ENCODE assay signal across 8 cellular contexts in the genomic region with DNA sequence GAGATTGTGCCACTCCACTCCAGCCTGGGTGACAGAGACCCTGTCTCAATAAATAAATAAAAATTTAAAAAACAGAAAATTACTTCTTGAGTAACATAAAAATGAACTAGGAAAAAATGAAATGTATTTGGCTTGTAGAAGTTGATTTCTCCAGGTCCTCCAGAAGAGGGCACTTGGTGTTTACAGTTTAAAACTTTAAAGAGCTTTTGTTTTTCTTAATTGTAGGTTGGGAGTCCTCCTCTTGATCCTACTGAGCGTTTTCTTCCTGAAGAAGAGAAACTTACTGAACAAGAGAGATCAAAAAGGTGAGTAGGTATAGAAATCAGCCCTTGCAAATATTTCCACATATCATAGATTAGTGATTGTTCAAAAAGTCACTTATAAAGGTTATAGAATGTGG. TPM values are rescaled to one million over a fixed set of nuclear protein-coding genes. Genes with fewer than 3 reads are reported as not detected.
DNase-seq lines count a peak whose midpoint lies in the region; ATAC-seq and TF ChIP-seq lines count a peak whose summit lies in the region.

No MANE protein-coding gene starts in this region.

- no peak overlapping the region for H2BK15ac ChIP-seq in neuronal stem cell (ENCODE audit: low read length)

- no peak overlapping the region for H3K4me2 ChIP-seq in neuronal stem cell (ENCODE audit: insufficient read depth, low read length, poor library complexity, severe bottlenecking)

- no peak overlapping the region for H3K14ac ChIP-seq in neuronal stem cell (ENCODE audit: low read length)

- no peak overlapping the region for H3K9ac ChIP-seq in neuronal stem cell (ENCODE audit: low read depth, low read length, poor library complexity)

- no peak for TF ChIP-seq EP300 in upper lobe of left lung (IDR thresholded peaks at IDR 0.05)

- peak; percentile 62 for TF ChIP-seq CTCF in C4-2B (conservative IDR thresholded peaks at IDR 0.05)
- TF ChIP-seq CTCF in HFF-Myc (IDR thresholded peaks at IDR 0.05; ENCODE audit: low read depth, low read length, missing control alignments), result peak; percentile 19
- no peak for TF ChIP-seq CTCF in activated B cell treated with CpG ODN at 0.5 μM for 24 hours (IDR thresholded peaks at IDR 0.05)
- TF ChIP-seq CTCF in left ventricle myocardium inferior (IDR thresholded peaks at IDR 0.05; ENCODE audit: borderline replicate concordance), result peak; percentile 62
- peak; percentile 35 to 55 (median 42) for TF ChIP-seq CTCF in upper lobe of left lung (IDR thresholded peaks at IDR 0.05)

- H2BK12ac ChIP-seq in neuronal stem cell (ENCODE audit: low read length), result no peak overlapping the region

- no peaks in the 10 kb centered on the region for H3K79me1 ChIP-seq in neuronal stem cell (ENCODE audit: low read depth, low read length)

- H3K27ac Mint-ChIP-seq in activated B cell treated with CpG ODN at 0.5 μM for 24 hours, result no peak overlapping the region

- no peak overlapping the region for H2BK120ac ChIP-seq in neuronal stem cell (ENCODE audit: low read depth, low read length)

- H2AFZ ChIP-seq in neuronal stem cell (ENCODE audit: low read length), result no peak overlapping the region

- no peaks in the 10 kb centered on the region for H3K27me3 ChIP-seq in left ventricle myocardium inferior (ENCODE audit: low read depth)
- H3K27me3 ChIP-seq in upper lobe of left lung, result no peaks in the 10 kb centered on the region
- no peaks in the 10 kb centered on the region for H3K27me3 ChIP-seq in neuronal stem cell (ENCODE audit: control insufficient read depth in 3 of 3, insufficient read depth in 3 of 3, low read depth in 1 of 3, low read length in 3 of 3)

- H3K36me3 Mint-ChIP-seq in activated B cell treated with CpG ODN at 0.5 μM for 24 hours (ENCODE audit: low read depth), result peaks cover 25% of the 10 kb centered on the region

- no peak overlapping the region for H3K4ac ChIP-seq in neuronal stem cell (ENCODE audit: low read length)

- POLR2A ChIA-PET in activated B cell treated with CpG ODN at 0.5 μM for 24 hours (lab: Charles Lee), result interaction anchor here (0.5 to 2.4 kb wide), 9 partner anchors 13 to 177 kb away, joined by 3 to 20 read pairs (median 3); a partner anchor contains a TSS

- H2AK5ac ChIP-seq in neuronal stem cell (ENCODE audit: low read depth, low read length), result no peak overlapping the region

- no peaks in the 10 kb centered on the region for H3K9me3 ChIP-seq in left ventricle myocardium inferior (replicated peaks)
- no peaks in the 10 kb centered on the region for H3K9me3 ChIP-seq in upper lobe of left lung
- no peaks in the 10 kb centered on the region for H3K9me3 ChIP-seq in neuronal stem cell (replicated peaks in 1 of 2; ENCODE audit: control insufficient read depth in 2 of 2, insufficient read depth in 1 of 2, low read depth in 1 of 2, low read length in 2 of 2)

- no peak for DNase-seq in HFF-Myc (ENCODE audit: extremely low read depth, low read depth)
- DNase-seq in activated B cell treated with CpG ODN at 0.5 μM for 24 hours, result no peak
- DNase-seq in left ventricle myocardium inferior, result no peak
- no peak for DNase-seq in upper lobe of left lung
- no peak for DNase-seq in neuronal stem cell (ENCODE audit: low spot score)
- DNase-seq in NCI-H2081 (lab: John Stamatoyannopoulos, UW), result no peak

- ATAC-seq in activated B cell treated with CpG ODN at 0.5 μM for 24 hours (ENCODE audit: low read depth) (peak; percentile 71), upper lobe of left lung (ENCODE audit: low FRiP score in 2 of 2) (peak in 1 of 2 donors; percentile 66), GM18519 (IDR thresholded peaks at IDR 0.05; ENCODE audit: low FRiP score, unreplicated experiment) (no peak)

- intact Hi-C loops in activated B cell treated with CpG ODN at 0.5 μM for 24 hours (cut with micrococcal nuclease), result loop anchor here (1.0 to 5.0 kb wide), 7 partner anchors 37 to 502 kb away; no protein-coding TSS in a partner anchor
- intact Hi-C loops in left ventricle myocardium inferior (cut with micrococcal nuclease), result loop anchor here (5.0 kb wide), 1 partner anchor 87 kb away; no protein-coding TSS in a partner anchor

- peaks cover 3% of the 10 kb centered on the region for H3K4me1 ChIP-seq in left ventricle myocardium inferior
- H3K4me1 ChIP-seq in upper lobe of left lung, result no peaks in the 10 kb centered on the region
- no peaks in the 10 kb centered on the region for H3K4me1 ChIP-seq in neuronal stem cell (ENCODE audit: control insufficient read depth in 2 of 2, insufficient read depth in 1 of 2, low read depth in 1 of 2, low read length in 2 of 2)

- no peak overlapping the region for H3K27ac ChIP-seq in C4-2B
- H3K27ac ChIP-seq in left ventricle myocardium inferior (replicated peaks), result no peak overlapping the region
- H3K27ac ChIP-seq in upper lobe of left lung, result no peak overlapping the region
- no peak overlapping the region for H3K27ac ChIP-seq in neuronal stem cell (replicated peaks; ENCODE audit: low read length)

- H3K18ac ChIP-seq in neuronal stem cell (ENCODE audit: low read length), result no peak overlapping the region

- H4K8ac ChIP-seq in neuronal stem cell (ENCODE audit: low read depth, low read length), result no peak overlapping the region

- H3K36me3 ChIP-seq in left ventricle myocardium inferior (peaks cover 62% of the 10 kb centered on the region), upper lobe of left lung (peaks cover 4 to 58% (median 11%) of the 10 kb centered on the region in 4 donors), neuronal stem cell (replicated peaks in 1 of 2; ENCODE audit: control insufficient read depth in 2 of 2, insufficient read depth in 2 of 2, low read length in 2 of 2) (peaks cover 2 to 88% of the 10 kb centered on the region in 2 donors)

- no peak overlapping the region for H3K23ac ChIP-seq in neuronal stem cell (ENCODE audit: low read depth, low read length, poor library complexity)

- no peak overlapping the region for H2BK5ac ChIP-seq in neuronal stem cell (ENCODE audit: low read length)

- no peaks in the 10 kb centered on the region for H3K9me3 Mint-ChIP-seq in activated B cell treated with CpG ODN at 0.5 μM for 24 hours

- 0 to 2% methylated on average over 1 of the region's 1 CpG for WGBS in upper lobe of left lung, 2 donors
- WGBS in neuronal stem cell (ENCODE audit: extremely low coverage in 2 of 2, insufficient read length in 2 of 2, insufficient replicate concordance in 1 of 2), 2 donors, result no CpG with 5 or more reads among the region's 1 CpG

- H3K4me3 ChIP-seq in HFF-Myc (replicated peaks; ENCODE audit: low read depth, low read length) (no peak overlapping the region), left ventricle myocardium inferior (no peak overlapping the region), upper lobe of left lung (no peak overlapping the region), neuronal stem cell (ENCODE audit: low read length in 2 of 2) (no peak overlapping the region)

- H3K27me3 Mint-ChIP-seq in activated B cell treated with CpG ODN at 0.5 μM for 24 hours, result no peaks in the 10 kb centered on the region

- no peak for TF ChIP-seq POLR2A in upper lobe of left lung (IDR thresholded peaks at IDR 0.05)

- no peak overlapping the region for H3K4me3 Mint-ChIP-seq in activated B cell treated with CpG ODN at 0.5 μM for 24 hours

- no peak overlapping the region for H4K91ac ChIP-seq in neuronal stem cell (ENCODE audit: low read depth, low read length, poor library complexity)

- H3K4me1 Mint-ChIP-seq in activated B cell treated with CpG ODN at 0.5 μM for 24 hours, result no peaks in the 10 kb centered on the region

- CTCF ChIA-PET in activated B cell treated with CpG ODN at 0.5 μM for 24 hours (lab: Charles Lee), result interaction anchor here (0.6 to 5.4 kb wide), 15 partner anchors 18 to 503 kb away, joined by 3 to 169 read pairs (median 4); no protein-coding TSS in a partner anchor

RNA-seq across cellular contexts. Expression of a gene that starts 16.2 kb away (rescaled TPM):
- total RNA-seq in activated B cell treated with CpG ODN at 0.5 μM for 24 hours, result 6.5 and 7.7 TPM in 2 replicates
- 51.2 TPM for total RNA-seq in left ventricle myocardium inferior
- total RNA-seq in upper lobe of left lung, result 10 to 100 TPM; 18.9 to 27.6 (median 21.4) TPM
- polyA plus RNA-seq in neuronal stem cell (2013, experiment 1 of 2), result 17.5 TPM
- polyA plus RNA-seq in neuronal stem cell (2013, experiment 2 of 2), result 16.8 TPM

RNA-seq across cellular contexts. Expression of a gene that starts 48.9 kb away (rescaled TPM):
- total RNA-seq in activated B cell treated with CpG ODN at 0.5 μM for 24 hours, result 111 and 112 TPM in 2 replicates
- total RNA-seq in left ventricle myocardium inferior, result 21.9 TPM
- 10 to 100 TPM; 18.4 to 86.5 (median 44.3) TPM for total RNA-seq in upper lobe of left lung
- 48.7 TPM for polyA plus RNA-seq in neuronal stem cell (2013, experiment 1 of 2)
- 50.0 TPM for polyA plus RNA-seq in neuronal stem cell (2013, experiment 2 of 2)
